ENCODE assay signal across 8 cellular contexts in the genomic region with DNA sequence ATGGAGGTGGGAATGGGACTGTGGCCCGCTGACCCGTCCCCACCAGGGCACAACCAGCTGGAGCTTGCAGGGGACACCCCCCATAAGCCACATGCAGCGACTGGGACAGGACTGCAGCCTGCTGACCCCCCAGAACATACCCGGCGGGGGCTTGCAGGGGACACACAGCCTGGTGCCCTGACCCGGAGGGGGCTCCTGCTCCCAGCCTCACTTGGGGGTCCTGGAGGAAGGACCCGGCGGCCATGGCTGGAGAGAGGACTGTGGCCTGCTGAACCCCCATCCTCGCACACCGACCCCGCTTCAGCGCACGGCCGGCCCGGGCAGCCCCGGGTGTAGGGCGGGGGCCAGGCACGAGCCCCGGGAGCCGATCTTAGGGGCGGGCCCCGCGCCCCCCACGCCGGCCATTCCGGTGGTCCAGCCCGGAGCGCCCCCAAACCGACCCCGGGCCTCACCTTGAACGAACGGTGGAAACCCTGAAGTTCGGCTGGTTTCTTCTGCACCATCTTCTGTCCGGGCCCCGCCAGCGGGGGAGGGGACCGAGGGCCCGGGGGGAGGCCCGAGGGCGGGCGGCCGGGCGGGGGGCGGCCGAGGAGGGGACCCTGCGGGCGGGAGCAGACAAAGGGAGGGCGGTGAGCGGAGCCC. TPM values are rescaled to one million over a fixed set of nuclear protein-coding genes. Genes with fewer than 3 reads are reported as not detected.
DNase-seq lines count a peak whose midpoint lies in the region; TF ChIP-seq lines count a peak whose summit lies in the region.

No MANE protein-coding gene starts in this region.

- no peak for TF ChIP-seq CTCF in HEK293 (tag by site-specific recombination; IDR thresholded peaks at IDR 0.05)
- peak in 1 of 6 experiments; percentile 8 for TF ChIP-seq CTCF in esophagus squamous epithelium (IDR thresholded peaks at IDR 0.05)
- TF ChIP-seq CTCF in osteocyte (IDR thresholded peaks at IDR 0.05) = no peak

- H3K27ac Mint-ChIP-seq in osteocyte (ENCODE audit: unreplicated experiment) = no peak overlapping the region

- H3K36me3 ChIP-seq in ES-I3 (ENCODE audit: insufficient read depth, low read length) = no peaks in the 10 kb centered on the region; the same call in 1 of the 2 replicates
- peaks cover 0 to 35% of the 10 kb centered on the region in 2 experiments; a peak in 1 of 3 replicates for H3K36me3 ChIP-seq in HEK293 (ENCODE audit: control insufficient read depth in 2 of 2, insufficient read depth in 1 of 2, low read length in 2 of 2)
- H3K36me3 ChIP-seq in SJCRH30 = peaks cover 2% of the 10 kb centered on the region; the same call in 1 of the 2 replicates
- peaks cover 7 to 41% (median 17%) of the 10 kb centered on the region in 3 donors for H3K36me3 ChIP-seq in esophagus squamous epithelium

- WGBS in esophagus squamous epithelium, 2 donors = no CpG with 5 or more reads among the region's 49 CpGs

- H3K27ac ChIP-seq in HEK293 (ENCODE audit: extremely low read depth, low read depth, low read length) (peak overlapping the region; percentile 47; the same call in 1 of the 2 replicates), SJCRH30 (no peak overlapping the region), esophagus squamous epithelium (peak overlapping the region; percentile 97 to 99 (median 99))

- H3K4me1 Mint-ChIP-seq in osteocyte (ENCODE audit: unreplicated experiment) = peaks cover 37% of the 10 kb centered on the region

- POLR2A ChIA-PET in HEK293 (lab: Yijun Ruan, JAX) = interaction anchor here (1.0 to 3.5 kb wide), 2 partner anchors 8 to 14 kb away, joined by 3 to 17 read pairs; no protein-coding TSS in a partner anchor

- CTCF ChIA-PET in HEK293 (lab: Yijun Ruan, JAX) = no interaction called here

- H3K9me3 ChIP-seq in ES-I3 (ENCODE audit: control insufficient read depth, insufficient read depth, low read length) = no peaks in the 10 kb centered on the region
- no peaks in the 10 kb centered on the region for H3K9me3 ChIP-seq in HEK293 (ENCODE audit: control insufficient read depth, insufficient read depth, low read depth, low read length)
- no peaks in the 10 kb centered on the region for H3K9me3 ChIP-seq in SJCRH30 (replicated peaks)
- H3K9me3 ChIP-seq in esophagus squamous epithelium = no peaks in the 10 kb centered on the region

- intact Hi-C loops in esophagus squamous epithelium (cut with DNase I) = no loop called here

- no peak for DNase-seq in SJCRH30
- DNase-seq in esophagus squamous epithelium (lab: John Stamatoyannopoulos, UW) = no peak
- no peak for DNase-seq in osteocyte (ENCODE audit: extremely low spot score, unreplicated experiment)
- DNase-seq in NCI-H2029 (lab: John Stamatoyannopoulos, UW) = no peak
- DNase-seq in OCI-M1 (lab: John Stamatoyannopoulos, UW) = no peak
- DNase-seq in DMS114 treated with DMSO at 0.1 percent for 48 hours (lab: John Stamatoyannopoulos, UW; ENCODE audit: unreplicated experiment) = no peak

- peak in 1 of 4 donors; percentile 1 for TF ChIP-seq POLR2A in esophagus squamous epithelium (IDR thresholded peaks at IDR 0.05)

- H3K4me3 Mint-ChIP-seq in osteocyte (ENCODE audit: unreplicated experiment) = peak overlapping the region; percentile 82

- H3K27me3 ChIP-seq in SJCRH30 (no peaks in the 10 kb centered on the region), esophagus squamous epithelium (no peaks in the 10 kb centered on the region)

- no peaks in the 10 kb centered on the region for H3K27me3 Mint-ChIP-seq in osteocyte (ENCODE audit: unreplicated experiment)

- H3K9ac ChIP-seq in ES-I3 (ENCODE audit: low read depth, low read length) = peak overlapping the region; percentile 97

- H3K4me3 ChIP-seq in HEK293 (ENCODE audit: low read depth, low read length) = peak overlapping the region; percentile 55
- H3K4me3 ChIP-seq in SJCRH30 = peak overlapping the region; percentile 77
- peak overlapping the region; percentile 94 to 99 (median 98) for H3K4me3 ChIP-seq in esophagus squamous epithelium

- H3K9me3 Mint-ChIP-seq in osteocyte (ENCODE audit: unreplicated experiment) = no peaks in the 10 kb centered on the region

- peaks cover 3% of the 10 kb centered on the region for H3K36me3 Mint-ChIP-seq in osteocyte (ENCODE audit: unreplicated experiment)

- peaks cover 5% of the 10 kb centered on the region; the same call in 1 of the 2 replicates for H3K4me1 ChIP-seq in ES-I3 (ENCODE audit: insufficient read depth, low read length)
- H3K4me1 ChIP-seq in HEK293 (ENCODE audit: control insufficient read depth, insufficient read depth, low read length) = peaks cover 3% of the 10 kb centered on the region; the same call in 1 of the 2 replicates
- H3K4me1 ChIP-seq in SJCRH30 = peaks cover 11% of the 10 kb centered on the region
- H3K4me1 ChIP-seq in esophagus squamous epithelium = peaks cover 78 to 89% (median 81%) of the 10 kb centered on the region in 3 donors

TF ChIP-seq in HEK293, 187 proteins besides CTCF, POLR2A, EP300 and RAD21 (continues in another document):
- TF ChIP-seq ZBTB7A (tag by site-specific recombination; IDR thresholded peaks at IDR 0.05; ENCODE audit: low read depth) (peak; percentile 76), MYNN (tag by site-specific recombination; IDR thresholded peaks at IDR 0.05; ENCODE audit: borderline replicate concordance) (no peak), GLIS1 (tag by site-specific recombination; IDR thresholded peaks at IDR 0.05) (peak; percentile 59), ZNF544 (tag by site-specific recombination; IDR thresholded peaks at IDR 0.05) (no peak), ZBTB21 (tag by site-specific recombination; IDR thresholded peaks at IDR 0.05) (no peak)
- TF ChIP-seq, protein P1, sequence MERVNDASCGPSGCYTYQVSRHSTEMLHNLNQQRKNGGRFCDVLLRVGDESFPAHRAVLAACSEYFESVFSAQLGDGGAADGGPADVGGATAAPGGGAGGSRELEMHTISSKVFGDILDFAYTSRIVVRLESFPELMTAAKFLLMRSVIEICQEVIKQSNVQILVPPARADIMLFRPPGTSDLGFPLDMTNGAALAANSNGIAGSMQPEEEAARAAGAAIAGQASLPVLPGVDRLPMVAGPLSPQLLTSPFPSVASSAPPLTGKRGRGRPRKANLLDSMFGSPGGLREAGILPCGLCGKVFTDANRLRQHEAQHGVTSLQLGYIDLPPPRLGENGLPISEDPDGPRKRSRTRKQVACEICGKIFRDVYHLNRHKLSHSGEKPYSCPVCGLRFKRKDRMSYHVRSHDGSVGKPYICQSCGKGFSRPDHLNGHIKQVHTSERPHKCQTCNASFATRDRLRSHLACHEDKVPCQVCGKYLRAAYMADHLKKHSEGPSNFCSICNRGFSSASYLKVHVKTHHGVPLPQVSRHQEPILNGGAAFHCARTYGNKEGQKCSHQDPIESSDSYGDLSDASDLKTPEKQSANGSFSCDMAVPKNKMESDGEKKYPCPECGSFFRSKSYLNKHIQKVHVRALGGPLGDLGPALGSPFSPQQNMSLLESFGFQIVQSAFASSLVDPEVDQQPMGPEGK (tag by site-specific recombination; IDR thresholded peaks at IDR 0.05) = no peak
- TF ChIP-seq, protein P2, sequence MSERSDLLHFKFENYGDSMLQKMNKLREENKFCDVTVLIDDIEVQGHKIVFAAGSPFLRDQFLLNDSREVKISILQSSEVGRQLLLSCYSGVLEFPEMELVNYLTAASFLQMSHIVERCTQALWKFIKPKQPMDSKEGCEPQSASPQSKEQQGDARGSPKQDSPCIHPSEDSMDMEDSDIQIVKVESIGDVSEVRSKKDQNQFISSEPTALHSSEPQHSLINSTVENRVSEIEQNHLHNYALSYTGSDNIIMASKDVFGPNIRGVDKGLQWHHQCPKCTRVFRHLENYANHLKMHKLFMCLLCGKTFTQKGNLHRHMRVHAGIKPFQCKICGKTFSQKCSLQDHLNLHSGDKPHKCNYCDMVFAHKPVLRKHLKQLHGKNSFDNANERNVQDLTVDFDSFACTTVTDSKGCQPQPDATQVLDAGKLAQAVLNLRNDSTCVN (tag by site-specific recombination; optimal IDR thresholded peaks at IDR 0.05) = peak; percentile 39

RNA-seq across cellular contexts. Expression of a gene that starts 0.6 kb away (rescaled TPM):
- 33.2 and 34.5 TPM in 2 replicates for total RNA-seq in SJCRH30 (2014; rRNA removed; shearing (Covaris generic))
- total RNA-seq in esophagus squamous epithelium = 100 to 1,000 TPM; 147 to 300 (median 189) TPM
- total RNA-seq in osteocyte = 81.3 and 83.3 TPM in 2 replicates

RNA-seq across cellular contexts. Expression of a gene that starts 35.0 kb away (rescaled TPM):
- 13.9 and 16.2 TPM in 2 replicates for total RNA-seq in SJCRH30 (2014; rRNA removed; shearing (Covaris generic))
- total RNA-seq in esophagus squamous epithelium (10 to 100 TPM; 42.3 to 79.0 (median 63.8) TPM), osteocyte (86.0 and 95.9 TPM in 2 replicates)

RNA-seq across cellular contexts. Expression of a gene that starts 45.7 kb away (rescaled TPM):
- 6.9 and 9.2 TPM in 2 replicates for total RNA-seq in SJCRH30 (2014; rRNA removed; shearing (Covaris generic))
- total RNA-seq in esophagus squamous epithelium = 10 to 100 TPM; 22.9 to 26.9 (median 23.6) TPM
- total RNA-seq in osteocyte = 50.6 and 54.2 TPM in 2 replicates

RNA-seq across cellular contexts. Expression of a gene that starts 46.2 kb away (rescaled TPM):
- total RNA-seq in SJCRH30 (2014; rRNA removed; shearing (Covaris generic)) = 0.38 TPM in 1 of 2 replicates, not detected in the other
- total RNA-seq in esophagus squamous epithelium = 10 to 100 TPM in 1 of 4 donors, 1 to 10 TPM in 2, not detected in 1; 3.0 to 11.4 (median 3.2) TPM
- 3.8 and 4.8 TPM in 2 replicates for total RNA-seq in osteocyte
